ENCODE assay signal across 30 cellular contexts in genomic region chr16:57489229-57489628, GRCh38.
"Had no signal": no experiment of that assay in that cellular context is flagged by ENCODE, and none has a peak within 500 bp of the region (broad histone marks: within the 10 kb centered on the region; RNA-seq: fewer than 3 reads in every experiment).

No MANE protein-coding gene starts in this region.

- H3K4me3 ChIP-seq: ascending aorta, breast epithelium, cardiac muscle cell, coronary artery, dorsolateral prefrontal cortex, esophagus muscularis mucosa, gastroesophageal sphincter had no signal

- H3K36me3 Mint-ChIP-seq: activated CD4-positive, alpha-beta memory T cell treated with anti-CD3 and anti-CD28 coated beads for 36 hours; activated CD8-positive, alpha-beta memory T cell treated with anti-CD3 and anti-CD28 coated beads, Interleukin-2, amount 10 ng/mL, durations not matched to agents 7 days and 5 days; activated naive CD4-positive, alpha-beta T cell treated with anti-CD3 and anti-CD28 coated beads, Interleukin-2, amount 10 ng/mL, durations not matched to agents 7 days and 5 days; activated naive CD4-positive, alpha-beta T cell treated with anti-CD3 and anti-CD28 coated beads, Interleukin-2, amount 50 U/mL, for 72 hours; activated naive CD8-positive, alpha-beta T cell treated with anti-CD3 and anti-CD28 coated beads, Interleukin-2, amount 10 ng/mL, durations not matched to agents 7 days and 5 days; brain had no signal

- H3K27me3 Mint-ChIP-seq: activated CD4-positive, alpha-beta memory T cell treated with anti-CD3 and anti-CD28 coated beads for 36 hours; activated CD4-positive, alpha-beta T cell treated with anti-CD3 and anti-CD28 coated beads for 36 hours; central memory CD8-positive, alpha-beta T cell had no signal

- H3K4me3 Mint-ChIP-seq: activated CD4-positive, alpha-beta memory T cell treated with anti-CD3 and anti-CD28 coated beads for 36 hours; activated CD4-positive, alpha-beta T cell treated with anti-CD3 and anti-CD28 coated beads for 36 hours; activated CD4-positive, alpha-beta T cell treated with anti-CD3 and anti-CD28 coated beads, Interleukin-2, amount 10 ng/mL, durations not matched to agents 24 days and 14 days; activated CD8-positive, alpha-beta memory T cell treated with anti-CD3 and anti-CD28 coated beads, Interleukin-2, amount 10 ng/mL, durations not matched to agents 7 days and 5 days; activated CD8-positive, alpha-beta T cell treated with anti-CD3 and anti-CD28 coated beads, Interleukin-2, amount 10 ng/mL, durations not matched to agents 7 days and 5 days; activated naive CD4-positive, alpha-beta T cell treated with anti-CD3 and anti-CD28 coated beads, Interleukin-2, amount 10 ng/mL, durations not matched to agents 7 days and 5 days; activated naive CD8-positive, alpha-beta T cell treated with anti-CD3 and anti-CD28 coated beads, Interleukin-2, amount 10 ng/mL, durations not matched to agents 7 days and 5 days; central memory CD8-positive, alpha-beta T cell; dendritic cell treated with granulocyte-macrophage colony-stimulating factor and Interleukin-4, amounts not matched to agents 40 ng/mL and 50 ng/mL, for 4 days had no signal

- H3K27ac Mint-ChIP-seq: activated CD4-positive, alpha-beta memory T cell treated with anti-CD3 and anti-CD28 coated beads for 36 hours; activated CD4-positive, alpha-beta T cell treated with anti-CD3 and anti-CD28 coated beads for 36 hours; activated CD4-positive, alpha-beta T cell treated with anti-CD3 and anti-CD28 coated beads, Interleukin-2, amount 10 ng/mL, durations not matched to agents 24 days and 14 days; activated CD8-positive, alpha-beta memory T cell treated with anti-CD3 and anti-CD28 coated beads, Interleukin-2, amount 10 ng/mL, durations not matched to agents 7 days and 5 days; activated CD8-positive, alpha-beta T cell treated with anti-CD3 and anti-CD28 coated beads, Interleukin-2, amount 10 ng/mL, durations not matched to agents 7 days and 5 days; activated naive CD4-positive, alpha-beta T cell treated with anti-CD3 and anti-CD28 coated beads, Interleukin-2, amount 10 ng/mL, durations not matched to agents 7 days and 5 days; activated naive CD4-positive, alpha-beta T cell treated with anti-CD3 and anti-CD28 coated beads, Interleukin-2, amount 50 U/mL, for 72 hours; activated naive CD8-positive, alpha-beta T cell treated with anti-CD3 and anti-CD28 coated beads, Interleukin-2, amount 10 ng/mL, durations not matched to agents 7 days and 5 days; brain; dendritic cell treated with granulocyte-macrophage colony-stimulating factor and Interleukin-4, amounts not matched to agents 40 ng/mL and 50 ng/mL, for 4 days had no signal

- H3K27me3 ChIP-seq: ascending aorta, breast epithelium, cardiac muscle cell, dorsolateral prefrontal cortex, esophagus muscularis mucosa, gastroesophageal sphincter had no signal

- H3K9me3 Mint-ChIP-seq: activated CD4-positive, alpha-beta memory T cell treated with anti-CD3 and anti-CD28 coated beads for 36 hours; activated CD4-positive, alpha-beta T cell treated with anti-CD3 and anti-CD28 coated beads, Interleukin-2, amount 10 ng/mL, durations not matched to agents 24 days and 14 days; activated naive CD4-positive, alpha-beta T cell treated with anti-CD3 and anti-CD28 coated beads, Interleukin-2, amount 10 ng/mL, durations not matched to agents 7 days and 5 days; activated naive CD4-positive, alpha-beta T cell treated with anti-CD3 and anti-CD28 coated beads, Interleukin-2, amount 50 U/mL, for 72 hours; activated naive CD8-positive, alpha-beta T cell treated with anti-CD3 and anti-CD28 coated beads, Interleukin-2, amount 10 ng/mL, durations not matched to agents 7 days and 5 days; central memory CD8-positive, alpha-beta T cell; dendritic cell treated with granulocyte-macrophage colony-stimulating factor and Interleukin-4, amounts not matched to agents 40 ng/mL and 50 ng/mL, for 4 days had no signal

- H3K36me3 ChIP-seq: ascending aorta, breast epithelium, cardiac muscle cell, esophagus muscularis mucosa, gastroesophageal sphincter had no signal

- H3K9me3 ChIP-seq: ascending aorta, breast epithelium, esophagus muscularis mucosa, gastroesophageal sphincter had no signal

- DNase-seq: activated CD4-positive, alpha-beta memory T cell treated with anti-CD3 and anti-CD28 coated beads for 36 hours; activated CD4-positive, alpha-beta T cell treated with anti-CD3 and anti-CD28 coated beads for 36 hours; activated CD4-positive, alpha-beta T cell treated with anti-CD3 and anti-CD28 coated beads, Interleukin-2, amount 10 ng/mL, durations not matched to agents 24 days and 14 days; activated CD4-positive, CD25-positive, alpha-beta regulatory T cell; activated CD4-positive, CD25-positive, alpha-beta regulatory T cell treated with anti-CD3 and anti-CD28 coated beads, Interleukin-2, amount 50 U/mL, for 72 hours; activated CD8-positive, alpha-beta memory T cell treated with anti-CD3 and anti-CD28 coated beads, Interleukin-2, amount 10 ng/mL, durations not matched to agents 7 days and 5 days; activated CD8-positive, alpha-beta memory T cell treated with anti-CD3 and anti-CD28 coated beads, Interleukin-2, amount 50 U/mL, for 4 hours; activated CD8-positive, alpha-beta T cell treated with anti-CD3 and anti-CD28 coated beads, Interleukin-2, amount 10 ng/mL, durations not matched to agents 7 days and 5 days; activated gamma-delta T cell; activated naive CD4-positive, alpha-beta T cell; activated naive CD4-positive, alpha-beta T cell treated with anti-CD3 and anti-CD28 coated beads, Interleukin-2, amount 10 ng/mL, durations not matched to agents 7 days and 5 days; activated naive CD8-positive, alpha-beta T cell treated with anti-CD3 and anti-CD28 coated beads, Interleukin-2, amount 10 ng/mL, durations not matched to agents 7 days and 5 days; activated T-cell treated with anti-CD3 and anti-CD28 coated beads, Interleukin-2, amount 50 U/mL, for 1 hour; activated T-cell treated with anti-CD3 and anti-CD28 coated beads, Interleukin-2, amount 50 U/mL, for 48 hours; effector memory CD4-positive, alpha-beta T cell; erythroblast; foreskin keratinocyte; head of caudate nucleus; T-helper 2 cell had no signal

- H3K27ac ChIP-seq: ascending aorta, breast epithelium, cardiac muscle cell, coronary artery, dorsolateral prefrontal cortex, esophagus muscularis mucosa, foreskin keratinocyte, gastroesophageal sphincter had no signal

- ATAC-seq: activated CD4-positive, alpha-beta T cell treated with anti-CD3 and anti-CD28 coated beads for 36 hours; activated CD8-positive, alpha-beta memory T cell treated with anti-CD3 and anti-CD28 coated beads, Interleukin-2, amount 10 ng/mL, durations not matched to agents 7 days and 5 days; activated CD8-positive, alpha-beta T cell treated with anti-CD3 and anti-CD28 coated beads, Interleukin-2, amount 10 ng/mL, durations not matched to agents 7 days and 5 days; activated naive CD4-positive, alpha-beta T cell treated with anti-CD3 and anti-CD28 coated beads, Interleukin-2, amount 50 U/mL, for 72 hours; foreskin keratinocyte; gastroesophageal sphincter had no signal
